1 cellular context compared by ENCODE assay signal in the genomic region with DNA sequence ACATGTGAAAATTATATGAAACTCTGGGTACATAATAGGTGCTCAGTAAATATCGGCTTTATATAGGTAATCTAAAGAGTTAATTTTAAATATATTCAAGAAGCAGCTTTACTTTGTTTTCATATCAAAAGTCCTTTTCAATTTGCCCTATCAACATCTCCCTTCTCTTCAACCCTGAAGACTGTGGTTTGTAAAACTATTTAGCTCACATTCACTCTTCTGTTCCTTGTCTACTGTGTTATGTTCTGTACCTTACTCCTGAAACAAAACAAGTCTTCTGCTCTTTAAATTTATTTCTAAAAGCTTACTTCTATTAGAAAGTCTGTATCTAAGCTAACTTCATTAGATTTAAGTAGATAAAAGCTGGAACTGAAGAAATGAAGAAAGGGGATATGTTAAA.
TF ChIP-seq lines count a peak whose summit lies in the region.

No MANE protein-coding gene starts in this region.

TF ChIP-seq in HCT116, 20 proteins besides CTCF, POLR2A, EP300 and RAD21 (continued from another document):
- TF ChIP-seq ELF1 (IDR thresholded peaks at IDR 0.05; ENCODE audit: borderline replicate concordance, low read depth): no peak
- no peak for TF ChIP-seq CEBPB (IDR thresholded peaks at IDR 0.05; ENCODE audit: low read depth)
- no peak for TF ChIP-seq YY1 (IDR thresholded peaks at IDR 0.05; ENCODE audit: extremely low read depth, insufficient replicate concordance, low read depth, low read length)
- TF ChIP-seq POLR2AphosphoS5 (IDR thresholded peaks at IDR 0.05; ENCODE audit: low read depth, low read length): no peak
- TF ChIP-seq EZH2phosphoT487 (IDR thresholded peaks at IDR 0.05; ENCODE audit: borderline replicate concordance): no peak
- TF ChIP-seq EGR1 (IDR thresholded peaks at IDR 0.05; ENCODE audit: low read depth): no peak
- TF ChIP-seq, protein P1, sequence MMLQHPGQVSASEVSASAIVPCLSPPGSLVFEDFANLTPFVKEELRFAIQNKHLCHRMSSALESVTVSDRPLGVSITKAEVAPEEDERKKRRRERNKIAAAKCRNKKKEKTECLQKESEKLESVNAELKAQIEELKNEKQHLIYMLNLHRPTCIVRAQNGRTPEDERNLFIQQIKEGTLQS (IDR thresholded peaks at IDR 0.05): no peak
- TF ChIP-seq, protein P2, sequence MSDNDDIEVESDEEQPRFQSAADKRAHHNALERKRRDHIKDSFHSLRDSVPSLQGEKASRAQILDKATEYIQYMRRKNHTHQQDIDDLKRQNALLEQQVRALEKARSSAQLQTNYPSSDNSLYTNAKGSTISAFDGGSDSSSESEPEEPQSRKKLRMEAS (IDR thresholded peaks at IDR 0.05): no peak
- no peak for TF ChIP-seq CBX3 (IDR thresholded peaks at IDR 0.05; ENCODE audit: low read depth)
- TF ChIP-seq SIN3A (IDR thresholded peaks at IDR 0.05; ENCODE audit: low read depth): no peak
- TF ChIP-seq JUND (IDR thresholded peaks at IDR 0.05): no peak
- TF ChIP-seq TCF7L2 (IDR thresholded peaks at IDR 0.05; ENCODE audit: borderline replicate concordance, extremely low read depth, insufficient read depth, insufficient read length): no peak
- TF ChIP-seq SP1 (IDR thresholded peaks at IDR 0.05; ENCODE audit: low read depth): no peak
